In genomic region chr4:124018383-124019317, GRCh38 we compare ENCODE assay signal across 9 cellular contexts.
A peak's percentile ranks its signal among the peaks of the same experiment; 100 is the strongest.
DNase-seq lines count a peak whose midpoint lies in the region; ATAC-seq and TF ChIP-seq lines count a peak whose summit lies in the region.
"Had no signal": no experiment of that assay in that cellular context is flagged by ENCODE, and none has a peak within 500 bp of the region (broad histone marks: within the 10 kb centered on the region; RNA-seq: fewer than 3 reads in every experiment).

No MANE protein-coding gene starts in this region.

- WGBS in mesodermal cell (ENCODE audit: insufficient coverage in 2 of 2), 2 experiments: 68 to 77% methylated on average over 6 to 7 of the region's 7 CpGs

- no peaks in the 10 kb centered on the region for H3K27me3 ChIP-seq in brain microvascular endothelial cell (replicated peaks)

- peak; percentile 100 for ATAC-seq in GM21825 (IDR thresholded peaks at IDR 0.05; ENCODE audit: unreplicated experiment)

- in situ Hi-C loops in brain microvascular endothelial cell (cut with HindIII; ENCODE audit: low pct_ligation_motif_present, low sequenced_read_pairs): no loop called here

- DNase-seq in SHP77 (lab: John Stamatoyannopoulos, UW) (peak; percentile 10 to 11), SHP77 treated with DMSO at 0.1 percent for 48 hours (lab: John Stamatoyannopoulos, UW) (no peak), LHCN-M2 (ENCODE audit: low read depth) (peak; percentile 73), brain microvascular endothelial cell (peak; percentile 18), NCI-H82 treated with DMSO at 0.1 percent for 48 hours (lab: John Stamatoyannopoulos, UW; ENCODE audit: unreplicated experiment) (no peak)
- DNase-seq in activated CD4-positive, alpha-beta T cell treated with anti-CD3 and anti-CD28 coated beads, Interleukin-2, amount 50 U/mL, for 48 hours: no peak

- H3K4me3 ChIP-seq in brain microvascular endothelial cell (ENCODE audit: low read depth, low read length) (no peak overlapping the region), mesodermal cell (ENCODE audit: extremely low read depth, insufficient read depth, low read length, poor library complexity, severe bottlenecking) (no peak overlapping the region)

- H3K9me3 ChIP-seq in mesodermal cell (ENCODE audit: control insufficient read depth, low read length): no peaks in the 10 kb centered on the region

- TF ChIP-seq CTCF in brain microvascular endothelial cell (IDR thresholded peaks at IDR 0.05; ENCODE audit: low read depth, low read length, missing control alignments): no peak

- no peaks in the 10 kb centered on the region for H3K36me3 ChIP-seq in brain microvascular endothelial cell (replicated peaks)
- no peaks in the 10 kb centered on the region for H3K36me3 ChIP-seq in mesodermal cell (ENCODE audit: control insufficient read depth, insufficient read depth, low read length)

- H3K27ac ChIP-seq in brain microvascular endothelial cell: no peak overlapping the region
- peak overlapping the region; percentile 87 for H3K27ac ChIP-seq in mesodermal cell (ENCODE audit: low read depth, low read length, severe bottlenecking)
- H3K27ac ChIP-seq: C4-2B had no signal

- H3K4me1 ChIP-seq in mesodermal cell (ENCODE audit: control insufficient read depth, insufficient read depth, low read length, poor library complexity, severe bottlenecking): peaks cover 4% of the 10 kb centered on the region

Comparison
In these comparisons a context has a peak if more than half of its experiments do, and no peak if none do; other contexts are left out.
1. DNase-seq: peak in SHP77 (2 of 2), LHCN-M2 (single experiment) and brain microvascular endothelial cell (single experiment); none in SHP77 treated with DMSO at 0.1 percent for 48 hours (single experiment), NCI-H82 treated with DMSO at 0.1 percent for 48 hours (single experiment) and activated CD4-positive, alpha-beta T cell treated with anti-CD3 and anti-CD28 coated beads, Interleukin-2, amount 50 U/mL, for 48 hours (0 of 2).